ENCODE assay signal across 23 cellular contexts in genomic region chr4:124277691-124278090, GRCh38.
"Had no signal": no experiment of that assay in that cellular context is flagged by ENCODE, and none has a peak within 500 bp of the region (broad histone marks: within the 10 kb centered on the region; RNA-seq: fewer than 3 reads in every experiment).

No MANE protein-coding gene starts in this region.

- DNase-seq: colonic mucosa; dermis blood vessel endothelial cell; erythroblast; head of caudate nucleus; hippocampal formation; kidney glomerular epithelial cell; left lung; lower lobe of right lung; mucosa of descending colon; naive thymus-derived CD8-positive, alpha-beta T cell; psoas muscle; retina; right lobe of liver; stimulated activated CD4-positive, alpha-beta T cell treated with anti-CD3 and anti-CD28 coated beads, Interleukin-15, amount 100 ng/mL, for 24 hours; stimulated activated CD4-positive, alpha-beta T cell treated with anti-CD3 and anti-CD28 coated beads, Interleukin-1b, Interleukin-23, amount 100 ng/mL, for 48 hours; stimulated activated CD4-positive, alpha-beta T cell treated with anti-CD3 and anti-CD28 coated beads, Interleukin-4, amount 100 ng/mL, for 24 hours; tibial artery; upper lobe of right lung had no signal

- H3K4me3 Mint-ChIP-seq: naive thymus-derived CD8-positive, alpha-beta T cell; stimulated activated memory B cell treated with anti-CD40 and anti-IgM and Interleukin-4, amounts not matched to agents 10 μg/mL and 1 μg/mL and 100 μg/mL, for 72 hours; stimulated activated naive CD8-positive, alpha-beta T cell treated with anti-CD3 and anti-CD28 coated beads, Interleukin-15, Interleukin-2, amounts not matched to agents 100 ng/mL and 50 ng/mL, for 24 hours had no signal

- H3K27me3 Mint-ChIP-seq: stimulated activated memory B cell treated with anti-CD40 and anti-IgM and Interleukin-4, amounts not matched to agents 10 μg/mL and 1 μg/mL and 100 μg/mL, for 72 hours had no signal

- H3K27me3 ChIP-seq: colonic mucosa, foreskin keratinocyte, left lung, neutrophil, right lobe of liver, tibial artery, upper lobe of right lung, vagina had no signal

- H3K36me3 ChIP-seq: colonic mucosa, left lung, lower lobe of right lung, neutrophil, right lobe of liver, tibial artery, upper lobe of right lung, vagina had no signal

- H3K27ac Mint-ChIP-seq: naive thymus-derived CD8-positive, alpha-beta T cell; stimulated activated memory B cell treated with anti-CD40 and anti-IgM and Interleukin-4, amounts not matched to agents 10 μg/mL and 1 μg/mL and 100 μg/mL, for 72 hours; stimulated activated naive CD8-positive, alpha-beta T cell treated with anti-CD3 and anti-CD28 coated beads, Interleukin-15, Interleukin-2, amounts not matched to agents 100 ng/mL and 50 ng/mL, for 24 hours had no signal

- H3K36me3 Mint-ChIP-seq: stimulated activated memory B cell treated with anti-CD40 and anti-IgM and Interleukin-4, amounts not matched to agents 10 μg/mL and 1 μg/mL and 100 μg/mL, for 72 hours had no signal

- H3K9me3 ChIP-seq: colonic mucosa, left lung, lower lobe of right lung, mucosa of descending colon, neutrophil, psoas muscle, right lobe of liver, tibial artery, upper lobe of right lung, vagina had no signal

- ATAC-seq: left lung; lower lobe of right lung; mucosa of descending colon; naive thymus-derived CD8-positive, alpha-beta T cell; psoas muscle; right lobe of liver; stimulated activated memory B cell treated with anti-CD40 and anti-IgM and Interleukin-4, amounts not matched to agents 10 μg/mL and 1 μg/mL and 100 μg/mL, for 72 hours; upper lobe of right lung had no signal

- H3K9me3 Mint-ChIP-seq: stimulated activated memory B cell treated with anti-CD40 and anti-IgM and Interleukin-4, amounts not matched to agents 10 μg/mL and 1 μg/mL and 100 μg/mL, for 72 hours; stimulated activated naive CD8-positive, alpha-beta T cell treated with anti-CD3 and anti-CD28 coated beads, Interleukin-15, Interleukin-2, amounts not matched to agents 100 ng/mL and 50 ng/mL, for 24 hours had no signal

- H3K4me1 ChIP-seq: colonic mucosa, left lung, lower lobe of right lung, psoas muscle, right lobe of liver, upper lobe of right lung, vagina had no signal

- H3K27ac ChIP-seq: colonic mucosa, foreskin keratinocyte, left lung, lower lobe of right lung, neutrophil, psoas muscle, right lobe of liver, tibial artery, upper lobe of right lung, vagina had no signal

- H3K4me3 ChIP-seq: colonic mucosa, left lung, lower lobe of right lung, mucosa of descending colon, psoas muscle, right lobe of liver, tibial artery, upper lobe of right lung, vagina had no signal

- H3K4me1 Mint-ChIP-seq: naive thymus-derived CD8-positive, alpha-beta T cell; stimulated activated memory B cell treated with anti-CD40 and anti-IgM and Interleukin-4, amounts not matched to agents 10 μg/mL and 1 μg/mL and 100 μg/mL, for 72 hours had no signal
